ENCODE assay signal across 14 cellular contexts in genomic region chr11:65951641-65952040, GRCh38. TPM values are rescaled to one million over a fixed set of nuclear protein-coding genes. Genes with fewer than 3 reads are reported as not detected.
"Had no signal": no experiment of that assay in that cellular context is flagged by ENCODE, and none has a peak within 500 bp of the region (broad histone marks: within the 10 kb centered on the region; RNA-seq: fewer than 3 reads in every experiment).

No MANE protein-coding gene starts in this region.

RNA-seq across cellular contexts. Expression of gene TSGA10IP, which starts 6.4 kb away (rescaled TPM):
- total RNA-seq: activated B cell treated with CpG ODN at 0.5 μM for 24 hours; activated CD4-positive, alpha-beta memory T cell treated with anti-CD3 and anti-CD28 coated beads for 36 hours; activated CD4-positive, alpha-beta memory T cell treated with anti-CD3 and anti-CD28 coated beads, Interleukin-2, amount 10 ng/mL, durations not matched to agents 7 days and 5 days; activated CD4-positive, alpha-beta T cell treated with anti-CD3 and anti-CD28 coated beads for 36 hours; activated CD4-positive, alpha-beta T cell treated with anti-CD3 and anti-CD28 coated beads, Interleukin-2, amount 10 ng/mL, durations not matched to agents 24 days and 14 days; activated CD4-positive, alpha-beta T cell treated with anti-CD3 and anti-CD28 coated beads, Interleukin-2, amount 10 ng/mL, durations not matched to agents 7 days and 5 days; activated CD8-positive, alpha-beta memory T cell treated with anti-CD3 and anti-CD28 coated beads for 36 hours; activated CD8-positive, alpha-beta memory T cell treated with anti-CD3 and anti-CD28 coated beads, Interleukin-2, amount 10 ng/mL, durations not matched to agents 7 days and 5 days; activated CD8-positive, alpha-beta T cell treated with anti-CD3 and anti-CD28 coated beads for 36 hours; activated CD8-positive, alpha-beta T cell treated with anti-CD3 and anti-CD28 coated beads, Interleukin-2, amount 10 ng/mL, durations not matched to agents 7 days and 5 days; T-cell; T-helper 1 cell treated with Interleukin-12 subunit alpha and Interleukin-12 subunit beta and Interleukin-4 antibody, amounts not matched to agents 30 ng/mL and 1 ng/mL, for 36 hours; T-helper 17 cell; T-helper 2 cell treated with Interferon-gamma antibody and Interleukin-4, amounts not matched to agents 100 ng/mL and 5 ng/mL, for 36 hours had no signal
